ENCODE assay signal across 23 cellular contexts in genomic region chr10:47167591-47167990, GRCh38.
A peak's percentile ranks its signal among the peaks of the same experiment; 100 is the strongest.
DNase-seq lines count a peak whose midpoint lies in the region; ATAC-seq, FAIRE-seq and TF ChIP-seq lines count a peak whose summit lies in the region.
"Had no signal": no experiment of that assay in that cellular context is flagged by ENCODE, and none has a peak within 500 bp of the region (broad histone marks: within the 10 kb centered on the region; RNA-seq: fewer than 3 reads in every experiment).

No MANE protein-coding gene starts in this region.

- peak overlapping the region; percentile 45 for H3K4me2 ChIP-seq in astrocyte (ENCODE audit: low read length)

- H3K27ac ChIP-seq in astrocyte (ENCODE audit: low read depth, low read length) (no peak overlapping the region), lower lobe of right lung (peak overlapping the region; percentile 81), right cardiac atrium (ENCODE audit: low read length) (no peak overlapping the region), right lobe of liver (no peak overlapping the region)
- H3K27ac ChIP-seq: colonic mucosa, SJCRH30, spleen had no signal

- DNase-seq in activated naive CD8-positive, alpha-beta T cell treated with anti-CD3 and anti-CD28 coated beads for 36 hours = no peak
- no peak for DNase-seq in astrocyte (ENCODE audit: low read depth)
- DNase-seq in lower lobe of right lung = no peak
- no peak for DNase-seq in right cardiac atrium
- no peak for DNase-seq in right lobe of liver
- DNase-seq: anterior cingulate cortex; CD4-positive, alpha-beta memory T cell; colonic mucosa; natural killer cell; NCI-H1694 treated with DMSO at 0.1 percent for 48 hours; NCI-H446; SJCRH30; spleen had no signal

- no peaks in the 10 kb centered on the region for H3K36me3 Mint-ChIP-seq in activated naive CD8-positive, alpha-beta T cell
- H3K36me3 Mint-ChIP-seq in activated naive CD8-positive, alpha-beta T cell treated with anti-CD3 and anti-CD28 coated beads for 36 hours = peaks cover 10% of the 10 kb centered on the region
- peaks cover 4% of the 10 kb centered on the region for H3K36me3 Mint-ChIP-seq in astrocyte (ENCODE audit: low read depth, unreplicated experiment)
- H3K36me3 Mint-ChIP-seq: CD4-positive, alpha-beta memory T cell; natural killer cell had no signal

- TF ChIP-seq POLR2A in right lobe of liver (IDR thresholded peaks at IDR 0.05) = no peak

- 83% methylated on average over 2 of the region's 2 CpGs for WGBS in right cardiac atrium
- 0% methylated on average over 1 of the region's 2 CpGs for WGBS in right lobe of liver (ENCODE audit: insufficient coverage, low coverage, low lambda C conversion rate, missing lambda C conversion rate)

- H3K27me3 ChIP-seq in astrocyte (ENCODE audit: insufficient read depth, low read length) = no peaks in the 10 kb centered on the region
- H3K27me3 ChIP-seq in lower lobe of right lung (ENCODE audit: low read depth) = no peaks in the 10 kb centered on the region
- no peaks in the 10 kb centered on the region for H3K27me3 ChIP-seq in right cardiac atrium (ENCODE audit: control insufficient read depth, insufficient read depth)
- H3K27me3 ChIP-seq in right lobe of liver = no peaks in the 10 kb centered on the region
- H3K27me3 ChIP-seq: colonic mucosa, SJCRH30, thyroid gland had no signal

- ATAC-seq in lower lobe of right lung (no peak), HG03520 (IDR thresholded peaks at IDR 0.05; ENCODE audit: unreplicated experiment) (no peak), right cardiac atrium (no peak), HG02763 (IDR thresholded peaks at IDR 0.05; ENCODE audit: unreplicated experiment) (no peak), right lobe of liver (no peak)
- ATAC-seq: activated CD4-positive, CD25-positive, alpha-beta regulatory T cell treated with anti-CD3 and anti-CD28 coated beads, Interleukin-2, amount 50 U/mL, for 24 hours; natural killer cell had no signal

- H3K4me1 Mint-ChIP-seq in activated naive CD8-positive, alpha-beta T cell (ENCODE audit: low read depth) = peaks cover 32% of the 10 kb centered on the region
- H3K4me1 Mint-ChIP-seq in activated naive CD8-positive, alpha-beta T cell treated with anti-CD3 and anti-CD28 coated beads for 36 hours = peaks cover 48% of the 10 kb centered on the region
- H3K4me1 Mint-ChIP-seq in astrocyte (ENCODE audit: low read depth, unreplicated experiment) = peaks cover 17% of the 10 kb centered on the region

- H3K9me3 Mint-ChIP-seq in activated naive CD8-positive, alpha-beta T cell (ENCODE audit: low read depth) = peaks cover 4% of the 10 kb centered on the region
- peaks cover 9% of the 10 kb centered on the region for H3K9me3 Mint-ChIP-seq in activated naive CD8-positive, alpha-beta T cell treated with anti-CD3 and anti-CD28 coated beads for 36 hours
- H3K9me3 Mint-ChIP-seq in astrocyte (ENCODE audit: unreplicated experiment) = peaks cover 21% of the 10 kb centered on the region

- TF ChIP-seq CTCF in astrocyte (IDR thresholded peaks at IDR 0.05; ENCODE audit: insufficient read depth, low read depth, low read length) (no peak), lower lobe of right lung (IDR thresholded peaks at IDR 0.05) (no peak), right lobe of liver (IDR thresholded peaks at IDR 0.05) (no peak)

- intact Hi-C loops in lower lobe of right lung (cut with DNase I) (no loop called here), right cardiac atrium (cut with DNase I) (no loop called here), right lobe of liver (cut with DNase I) (no loop called here)

- no peak for FAIRE-seq in astrocyte (lab: Jason Lieb, UNC)
- FAIRE-seq: A204.1, HTR-8/SVneo had no signal

- peak overlapping the region; percentile 8 for H2AFZ ChIP-seq in astrocyte (ENCODE audit: low read depth, low read length)

- H4K20me1 ChIP-seq in astrocyte (ENCODE audit: insufficient read depth, low read length) = no peaks in the 10 kb centered on the region

- H3K4me1 ChIP-seq in astrocyte (ENCODE audit: insufficient read depth, low read length) = peaks cover 34% of the 10 kb centered on the region
- H3K4me1 ChIP-seq in lower lobe of right lung = peaks cover 32% of the 10 kb centered on the region
- H3K4me1 ChIP-seq in right cardiac atrium (ENCODE audit: control insufficient read depth, insufficient read depth, low read length) = no peaks in the 10 kb centered on the region
- H3K4me1 ChIP-seq in right lobe of liver = no peaks in the 10 kb centered on the region
- H3K4me1 ChIP-seq: colonic mucosa, SJCRH30 had no signal

- no peaks in the 10 kb centered on the region for H3K9me3 ChIP-seq in astrocyte (ENCODE audit: insufficient read depth, low read depth, low read length)
- H3K9me3 ChIP-seq in lower lobe of right lung = no peaks in the 10 kb centered on the region
- no peaks in the 10 kb centered on the region for H3K9me3 ChIP-seq in right cardiac atrium (ENCODE audit: control insufficient read depth, low read length)
- no peaks in the 10 kb centered on the region for H3K9me3 ChIP-seq in right lobe of liver
- H3K9me3 ChIP-seq: colonic mucosa, SJCRH30, thyroid gland had no signal

- H3K4me3 ChIP-seq in astrocyte (ENCODE audit: insufficient read depth, low read depth, low read length) (no peak overlapping the region), lower lobe of right lung (no peak overlapping the region), right cardiac atrium (ENCODE audit: low read length) (no peak overlapping the region), right lobe of liver (no peak overlapping the region)
- H3K4me3 ChIP-seq: colonic mucosa, SJCRH30, spleen, thyroid gland had no signal

- no peaks in the 10 kb centered on the region for H3K79me2 ChIP-seq in astrocyte (ENCODE audit: insufficient read depth, low read length)

- H3K36me3 ChIP-seq in astrocyte (ENCODE audit: insufficient read depth, low read length) (no peaks in the 10 kb centered on the region), lower lobe of right lung (no peaks in the 10 kb centered on the region), right lobe of liver (no peaks in the 10 kb centered on the region)
- H3K36me3 ChIP-seq: colonic mucosa, SJCRH30, spleen, thyroid gland had no signal

- H3K27me3 Mint-ChIP-seq in activated naive CD8-positive, alpha-beta T cell = no peaks in the 10 kb centered on the region
- no peaks in the 10 kb centered on the region for H3K27me3 Mint-ChIP-seq in activated naive CD8-positive, alpha-beta T cell treated with anti-CD3 and anti-CD28 coated beads for 36 hours
- H3K27me3 Mint-ChIP-seq in astrocyte (ENCODE audit: low read depth, unreplicated experiment) = no peaks in the 10 kb centered on the region
- H3K27me3 Mint-ChIP-seq: CD4-positive, alpha-beta memory T cell had no signal

- H3K4me3 Mint-ChIP-seq in activated naive CD8-positive, alpha-beta T cell = no peak overlapping the region
- H3K4me3 Mint-ChIP-seq in activated naive CD8-positive, alpha-beta T cell treated with anti-CD3 and anti-CD28 coated beads for 36 hours = no peak overlapping the region
- no peak overlapping the region for H3K4me3 Mint-ChIP-seq in astrocyte (ENCODE audit: unreplicated experiment)
- H3K4me3 Mint-ChIP-seq: natural killer cell; T-helper 2 cell treated with Interferon-gamma antibody and Interleukin-4, amounts not matched to agents 5 μg/mL and 100 μg/mL, for 36 hours had no signal

- H3K9ac ChIP-seq in astrocyte (ENCODE audit: low read length) = peak overlapping the region; percentile 25

- H3K27ac Mint-ChIP-seq in activated naive CD8-positive, alpha-beta T cell = peak overlapping the region; percentile 34
- H3K27ac Mint-ChIP-seq in activated naive CD8-positive, alpha-beta T cell treated with anti-CD3 and anti-CD28 coated beads for 36 hours = no peak overlapping the region
- peak overlapping the region; percentile 95 for H3K27ac Mint-ChIP-seq in astrocyte (ENCODE audit: unreplicated experiment)
- H3K27ac Mint-ChIP-seq: activated T-helper 2 cell treated with anti-CD3 and anti-CD28 coated beads, Interferon-gamma antibody, Interleukin-2, Interleukin-4, amounts not matched to agents 10 μg/mL and 5 μg/mL and 100 μg/mL, durations not matched to agents 14 hours and 24 hours and 36 hours; natural killer cell; progenitor cell of endocrine pancreas; T-helper 2 cell treated with Interferon-gamma antibody and Interleukin-4, amounts not matched to agents 5 μg/mL and 100 μg/mL, for 36 hours had no signal
